In the genomic region with DNA sequence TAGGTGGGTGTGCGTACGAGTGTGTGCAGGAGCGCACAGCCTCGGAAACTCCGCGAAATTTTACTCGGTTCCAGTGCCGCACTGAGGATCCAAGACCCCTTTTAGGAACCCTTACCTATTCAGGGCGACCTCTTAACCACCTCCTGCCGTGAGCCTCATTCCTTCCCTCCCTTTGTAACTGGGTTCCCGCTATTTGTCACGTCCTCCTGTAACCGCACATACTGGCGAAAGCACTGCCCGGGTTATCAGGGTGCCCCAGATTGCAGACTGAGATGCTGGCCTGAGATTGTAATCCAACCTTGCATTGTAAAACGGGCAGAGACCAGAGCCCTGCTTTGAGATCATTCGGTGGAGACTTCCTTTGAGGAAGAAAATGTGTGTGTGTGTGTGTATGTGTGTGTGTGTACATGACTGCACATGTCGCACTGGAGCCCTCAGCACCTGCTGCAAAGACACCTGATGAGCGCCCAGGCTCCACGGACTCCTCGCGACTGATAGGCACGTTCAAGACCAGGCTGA, we compare ENCODE assay signal across 8 cellular contexts.
DNase-seq lines count a peak whose midpoint lies in the region; ATAC-seq and TF ChIP-seq lines count a peak whose summit lies in the region.

No MANE protein-coding gene starts in this region.

- peak overlapping the region; percentile 82 for H3K27ac Mint-ChIP-seq in stimulated activated memory B cell treated with anti-CD40 and anti-IgM and Interleukin-4, amounts not matched to agents 10 μg/mL and 1 μg/mL and 100 μg/mL, for 72 hours

- no peaks in the 10 kb centered on the region for H3K27me3 Mint-ChIP-seq in stimulated activated memory B cell treated with anti-CD40 and anti-IgM and Interleukin-4, amounts not matched to agents 10 μg/mL and 1 μg/mL and 100 μg/mL, for 72 hours

- no peak for DNase-seq in RWPE2 (ENCODE audit: low spot score)
- DNase-seq in breast epithelium (ENCODE audit: low spot score in 2 of 2) = peak in 1 of 2 donors; percentile 26
- DNase-seq in kidney tubule cell (ENCODE audit: low spot score) = peak; percentile 65
- DNase-seq in GM03348 (ENCODE audit: low spot score) = no peak

- ATAC-seq in GM18909 (IDR thresholded peaks at IDR 0.05; ENCODE audit: poor library complexity, unreplicated experiment) (peak; percentile 8), HG03354 (IDR thresholded peaks at IDR 0.05; ENCODE audit: poor library complexity, severe bottlenecking, unreplicated experiment) (peak; percentile 5), RWPE2 (ENCODE audit: low read depth) (peak; percentile 2)
- ATAC-seq in stimulated activated memory B cell treated with anti-CD40 and anti-IgM and Interleukin-4, amounts not matched to agents 10 μg/mL and 1 μg/mL and 100 μg/mL, for 72 hours = peak; percentile 16

- H3K9ac ChIP-seq in BLaER1 = peak overlapping the region; percentile 83

- H3K27ac ChIP-seq in BLaER1 = peak overlapping the region; percentile 73
- peak overlapping the region; percentile 97 for H3K27ac ChIP-seq in RWPE2 (ENCODE audit: poor library complexity, severe bottlenecking)
- peak overlapping the region; percentile 85 to 91 for H3K27ac ChIP-seq in breast epithelium

- TF ChIP-seq CTCF in RWPE2 (IDR thresholded peaks at IDR 0.05; ENCODE audit: poor library complexity, severe bottlenecking) (no peak), breast epithelium (IDR thresholded peaks at IDR 0.05) (no peak)

- no peaks in the 10 kb centered on the region for H4K20me1 ChIP-seq in BLaER1

- intact Hi-C loops in breast epithelium (cut with DNase I; ENCODE audit: low total_unique reads) = no loop called here

- peak overlapping the region; percentile 82 for H3K4me2 ChIP-seq in BLaER1

- H3K36me3 Mint-ChIP-seq in stimulated activated memory B cell treated with anti-CD40 and anti-IgM and Interleukin-4, amounts not matched to agents 10 μg/mL and 1 μg/mL and 100 μg/mL, for 72 hours = no peaks in the 10 kb centered on the region

- H3K36me3 ChIP-seq in BLaER1 (peaks cover 13% of the 10 kb centered on the region), RWPE2 (ENCODE audit: low read depth) (peaks cover 5% of the 10 kb centered on the region; the same call in 1 of the 2 replicates), breast epithelium (no peaks in the 10 kb centered on the region)

- H3K27me3 ChIP-seq in BLaER1 (no peaks in the 10 kb centered on the region), RWPE2 (ENCODE audit: insufficient read depth, poor library complexity, severe bottlenecking) (no peaks in the 10 kb centered on the region), breast epithelium (no peaks in the 10 kb centered on the region)

- H3K9me3 Mint-ChIP-seq in stimulated activated memory B cell treated with anti-CD40 and anti-IgM and Interleukin-4, amounts not matched to agents 10 μg/mL and 1 μg/mL and 100 μg/mL, for 72 hours = no peaks in the 10 kb centered on the region

- no peak for TF ChIP-seq POLR2A in breast epithelium (IDR thresholded peaks at IDR 0.05)

- H3K4me1 ChIP-seq in BLaER1 (peaks cover 63% of the 10 kb centered on the region), RWPE2 (ENCODE audit: insufficient read depth, poor library complexity, severe bottlenecking) (peaks cover 51% of the 10 kb centered on the region), breast epithelium (no peaks in the 10 kb centered on the region)

- H3K9me3 ChIP-seq in BLaER1 (peaks cover 8% of the 10 kb centered on the region; the same call in 1 of the 2 replicates), RWPE2 (ENCODE audit: severe bottlenecking) (no peaks in the 10 kb centered on the region), breast epithelium (no peaks in the 10 kb centered on the region)

- H3K4me1 Mint-ChIP-seq in stimulated activated memory B cell treated with anti-CD40 and anti-IgM and Interleukin-4, amounts not matched to agents 10 μg/mL and 1 μg/mL and 100 μg/mL, for 72 hours = peaks cover 57% of the 10 kb centered on the region

- H3K4me3 Mint-ChIP-seq in stimulated activated memory B cell treated with anti-CD40 and anti-IgM and Interleukin-4, amounts not matched to agents 10 μg/mL and 1 μg/mL and 100 μg/mL, for 72 hours = peak overlapping the region; percentile 95

- H3K4me3 ChIP-seq in BLaER1 (peak overlapping the region; percentile 77), RWPE2 (ENCODE audit: severe bottlenecking) (peak overlapping the region; percentile 60), breast epithelium (peak overlapping the region; percentile 70 to 89 (median 74))
